8 cellular contexts compared by ENCODE assay signal in genomic region chr1:152110860-152111514, GRCh38. TPM values are rescaled to one million over a fixed set of nuclear protein-coding genes. Genes with fewer than 3 reads are reported as not detected.
DNase-seq lines count a peak whose midpoint lies in the region; ATAC-seq and TF ChIP-seq lines count a peak whose summit lies in the region.

No MANE protein-coding gene starts in this region.

- peaks cover 24% of the 10 kb centered on the region for H3K27me3 Mint-ChIP-seq in activated T-helper 1 cell treated with anti-CD3 and anti-CD28 coated beads, Interleukin-12 subunit alpha, Interleukin-12 subunit beta, Interleukin-2, Interleukin-4 antibody, amounts not matched to agents 30 ng/mL and 10 ng/mL and 1 ng/mL, durations not matched to agents 14 hours and 24 hours and 36 hours (ENCODE audit: insufficient read depth)

- H3K27me3 ChIP-seq in sigmoid colon = peaks cover 52 to 100% (median 81%) of the 10 kb centered on the region in 3 donors

- DNase-seq in NCI-H146 (lab: John Stamatoyannopoulos, UW) (peak; percentile 37), NCI-H146 treated with DMSO at 0.1 percent for 48 hours (lab: John Stamatoyannopoulos, UW; ENCODE audit: unreplicated experiment) (no peak), NB4 (ENCODE audit: low read depth) (peak; percentile 83), left cardiac atrium (peak; percentile 44), sigmoid colon (no peak), NCI-H128 (lab: John Stamatoyannopoulos, UW; ENCODE audit: unreplicated experiment) (no peak)
- peak; percentile 5 for DNase-seq in activated T-helper 1 cell treated with anti-CD3 and anti-CD28 coated beads, Interleukin-12 subunit alpha, Interleukin-12 subunit beta, Interleukin-2, Interleukin-4 antibody, amounts not matched to agents 30 ng/mL and 10 ng/mL and 1 ng/mL, durations not matched to agents 14 hours and 24 hours and 36 hours (ENCODE audit: low spot score)

- intact Hi-C loops in activated T-helper 1 cell treated with anti-CD3 and anti-CD28 coated beads, Interleukin-12 subunit alpha, Interleukin-12 subunit beta, Interleukin-2, Interleukin-4 antibody, amounts not matched to agents 30 ng/mL and 10 ng/mL and 1 ng/mL, durations not matched to agents 14 hours and 24 hours and 36 hours (cut with micrococcal nuclease) = loop anchor here (2.0 to 5.0 kb wide), 2 partner anchors 16 to 59 kb away; no protein-coding TSS in a partner anchor
- intact Hi-C loops in left cardiac atrium (cut with DNase I) = no loop called here
- intact Hi-C loops in sigmoid colon (cut with DNase I) = no loop called here

- H3K4me3 ChIP-seq in NB4 (ENCODE audit: low read depth, low read length) = peak overlapping the region; percentile 60
- H3K4me3 ChIP-seq in sigmoid colon = peak overlapping the region; percentile 19 to 49 (median 40)

- H3K9me3 Mint-ChIP-seq in activated T-helper 1 cell treated with anti-CD3 and anti-CD28 coated beads, Interleukin-12 subunit alpha, Interleukin-12 subunit beta, Interleukin-2, Interleukin-4 antibody, amounts not matched to agents 30 ng/mL and 10 ng/mL and 1 ng/mL, durations not matched to agents 14 hours and 24 hours and 36 hours = peaks cover 4% of the 10 kb centered on the region

- H3K27ac ChIP-seq in sigmoid colon = no peak overlapping the region

- peaks cover 0 to 45% (median 40%) of the 10 kb centered on the region in 4 donors for H3K4me1 ChIP-seq in sigmoid colon

- peaks cover 0 to 13% (median 1%) of the 10 kb centered on the region in 4 donors for H3K9me3 ChIP-seq in sigmoid colon

- no peaks in the 10 kb centered on the region for H3K36me3 ChIP-seq in sigmoid colon

- H3K27ac Mint-ChIP-seq in activated T-helper 1 cell treated with anti-CD3 and anti-CD28 coated beads, Interleukin-12 subunit alpha, Interleukin-12 subunit beta, Interleukin-2, Interleukin-4 antibody, amounts not matched to agents 30 ng/mL and 10 ng/mL and 1 ng/mL, durations not matched to agents 14 hours and 24 hours and 36 hours = no peak overlapping the region

- TF ChIP-seq EP300 in sigmoid colon (IDR thresholded peaks at IDR 0.05) = no peak

- peaks cover 7% of the 10 kb centered on the region for H3K36me3 Mint-ChIP-seq in activated T-helper 1 cell treated with anti-CD3 and anti-CD28 coated beads, Interleukin-12 subunit alpha, Interleukin-12 subunit beta, Interleukin-2, Interleukin-4 antibody, amounts not matched to agents 30 ng/mL and 10 ng/mL and 1 ng/mL, durations not matched to agents 14 hours and 24 hours and 36 hours (ENCODE audit: low read depth)

- H3K4me1 Mint-ChIP-seq in activated T-helper 1 cell treated with anti-CD3 and anti-CD28 coated beads, Interleukin-12 subunit alpha, Interleukin-12 subunit beta, Interleukin-2, Interleukin-4 antibody, amounts not matched to agents 30 ng/mL and 10 ng/mL and 1 ng/mL, durations not matched to agents 14 hours and 24 hours and 36 hours (ENCODE audit: low read depth) = peaks cover 12% of the 10 kb centered on the region

- H3K4me3 Mint-ChIP-seq in activated T-helper 1 cell treated with anti-CD3 and anti-CD28 coated beads, Interleukin-12 subunit alpha, Interleukin-12 subunit beta, Interleukin-2, Interleukin-4 antibody, amounts not matched to agents 30 ng/mL and 10 ng/mL and 1 ng/mL, durations not matched to agents 14 hours and 24 hours and 36 hours = no peak overlapping the region

- TF ChIP-seq CTCF in NB4 (IDR thresholded peaks at IDR 0.05; ENCODE audit: low read depth, low read length) = no peak
- no peak for TF ChIP-seq CTCF in sigmoid colon (IDR thresholded peaks at IDR 0.05)

- TF ChIP-seq POLR2A in NB4 (IDR thresholded peaks at IDR 0.05; ENCODE audit: extremely low read depth, insufficient read length) (no peak), sigmoid colon (IDR thresholded peaks at IDR 0.05) (no peak)

- ATAC-seq in left cardiac atrium (peak; percentile 41 to 50), GM18867 (IDR thresholded peaks at IDR 0.05; ENCODE audit: unreplicated experiment) (no peak)

- WGBS in sigmoid colon, 2 donors = 1% methylated on average over 60 of the region's 60 CpGs

RNA-seq across cellular contexts. Expression of gene TCHH, which starts 4.3 kb away (rescaled TPM):
- not detected in 2 replicates for total RNA-seq in activated T-helper 1 cell treated with anti-CD3 and anti-CD28 coated beads, Interleukin-12 subunit alpha, Interleukin-12 subunit beta, Interleukin-2, Interleukin-4 antibody, amounts not matched to agents 30 ng/mL and 10 ng/mL and 1 ng/mL, durations not matched to agents 14 hours and 24 hours and 36 hours
- total RNA-seq in left cardiac atrium (under 1 TPM; 0.03 to 0.08 TPM), sigmoid colon (under 1 TPM in 3 of 4 donors, not detected in 1; under 0.01 to 0.28 (median 0.16) TPM)
- polyA plus RNA-seq in sigmoid colon = under 1 TPM in 1 of 3 donors, not detected in 2; 0.10 TPM

RNA-seq across cellular contexts. Expression of gene TCHHL1, which starts 22.1 kb away (rescaled TPM):
- total RNA-seq in activated T-helper 1 cell treated with anti-CD3 and anti-CD28 coated beads, Interleukin-12 subunit alpha, Interleukin-12 subunit beta, Interleukin-2, Interleukin-4 antibody, amounts not matched to agents 30 ng/mL and 10 ng/mL and 1 ng/mL, durations not matched to agents 14 hours and 24 hours and 36 hours = not detected in 2 replicates
- total RNA-seq in left cardiac atrium = not detected
- not detected for total RNA-seq in sigmoid colon
- not detected for polyA plus RNA-seq in sigmoid colon

RNA-seq across cellular contexts. Expression of gene RPTN, which starts 48.0 kb away (rescaled TPM):
- not detected in 2 replicates for total RNA-seq in activated T-helper 1 cell treated with anti-CD3 and anti-CD28 coated beads, Interleukin-12 subunit alpha, Interleukin-12 subunit beta, Interleukin-2, Interleukin-4 antibody, amounts not matched to agents 30 ng/mL and 10 ng/mL and 1 ng/mL, durations not matched to agents 14 hours and 24 hours and 36 hours
- total RNA-seq in left cardiac atrium = not detected
- total RNA-seq in sigmoid colon = not detected
- not detected for polyA plus RNA-seq in sigmoid colon

Comparison
In these comparisons a context has a peak if more than half of its experiments do, and no peak if none do; other contexts are left out.
1. DNase-seq: peak in NCI-H146 (single experiment), NB4 (single experiment), activated T-helper 1 cell treated with anti-CD3 and anti-CD28 coated beads, Interleukin-12 subunit alpha, Interleukin-12 subunit beta, Interleukin-2, Interleukin-4 antibody, amounts not matched to agents 30 ng/mL and 10 ng/mL and 1 ng/mL, durations not matched to agents 14 hours and 24 hours and 36 hours (single experiment) and left cardiac atrium (single experiment); none in NCI-H146 treated with DMSO at 0.1 percent for 48 hours (single experiment), sigmoid colon (single experiment) and NCI-H128 (single experiment).